8 cellular contexts compared by ENCODE assay signal in the genomic region with DNA sequence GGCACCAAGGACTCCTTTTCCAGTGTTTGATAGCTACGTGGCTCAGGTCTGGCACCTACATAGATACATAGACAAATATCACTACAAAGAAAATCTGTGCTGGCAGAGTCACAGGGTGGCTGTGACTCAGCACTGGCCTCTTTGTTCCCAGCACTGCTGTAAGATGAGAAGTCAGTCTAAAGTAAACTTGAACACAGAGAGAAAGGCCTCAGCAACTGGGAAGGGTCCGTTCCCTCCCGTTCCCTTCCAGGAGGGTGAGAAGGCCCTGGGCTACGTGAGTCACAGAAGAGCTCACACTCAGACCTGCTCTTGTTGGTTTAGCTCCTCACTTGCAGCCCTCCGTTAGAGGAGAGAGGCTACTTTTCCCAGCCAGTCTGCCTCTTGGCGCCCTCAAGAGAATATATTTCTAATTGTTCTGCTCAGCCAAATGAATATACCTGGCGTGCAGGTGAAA. TPM values are rescaled to one million over a fixed set of nuclear protein-coding genes. Genes with fewer than 3 reads are reported as not detected.
DNase-seq lines count a peak whose midpoint lies in the region; ATAC-seq and TF ChIP-seq lines count a peak whose summit lies in the region.

No MANE protein-coding gene starts in this region.

- H3K27ac ChIP-seq in right lobe of liver = peak overlapping the region in 1 of 3 donors; percentile 33
- H3K27ac ChIP-seq in aorta (ENCODE audit: low read depth in 1 of 2, low read length in 2 of 2) = peak overlapping the region; percentile 92 to 100
- H3K27ac ChIP-seq in CD8-positive, alpha-beta T cell (ENCODE audit: low read depth, low read length) = no peak overlapping the region

- H3K9me3 ChIP-seq in right lobe of liver = no peaks in the 10 kb centered on the region
- no peaks in the 10 kb centered on the region for H3K9me3 ChIP-seq in aorta (ENCODE audit: control insufficient read depth, low read length)
- no peaks in the 10 kb centered on the region for H3K9me3 ChIP-seq in CD8-positive, alpha-beta T cell (ENCODE audit: low read length)

- peaks cover 88% of the 10 kb centered on the region for H3K36me3 Mint-ChIP-seq in MCF 10A (ENCODE audit: insufficient read depth, unreplicated experiment)
- peaks cover 7% of the 10 kb centered on the region for H3K36me3 Mint-ChIP-seq in CD8-positive, alpha-beta T cell

- H3K4me1 ChIP-seq in right lobe of liver (peaks cover 0 to 15% (median 0%) of the 10 kb centered on the region in 4 donors), aorta (ENCODE audit: control insufficient read depth in 1 of 2, insufficient read depth in 2 of 2, low read length in 2 of 2) (peaks cover 16 to 30% of the 10 kb centered on the region in 2 donors)
- H3K4me1 ChIP-seq in CD8-positive, alpha-beta T cell (ENCODE audit: insufficient read depth, low read length) = no peaks in the 10 kb centered on the region

- BruUV-seq in MCF 10A (replicated peaks; lab: Mats Ljungman, UMichigan) = no TSS peak

- ATAC-seq in right lobe of liver = peak; percentile 34 to 84 (median 66)
- peak; percentile 86 for ATAC-seq in aorta (ENCODE audit: low FRiP score)
- no peak for ATAC-seq in GM21737 (IDR thresholded peaks at IDR 0.05; ENCODE audit: unreplicated experiment)
- ATAC-seq in GM21515 (IDR thresholded peaks at IDR 0.05; ENCODE audit: unreplicated experiment) = no peak
- ATAC-seq in CD8-positive, alpha-beta T cell = no peak

- no peak overlapping the region for H3K4me3 ChIP-seq in right lobe of liver
- no peak overlapping the region for H3K4me3 ChIP-seq in aorta (ENCODE audit: low read length in 2 of 2)
- H3K4me3 ChIP-seq in CD8-positive, alpha-beta T cell (ENCODE audit: low read depth, low read length) = no peak overlapping the region

- peak overlapping the region; percentile 92 for H3K27ac Mint-ChIP-seq in MCF 10A (ENCODE audit: low read depth, unreplicated experiment)
- no peak overlapping the region for H3K27ac Mint-ChIP-seq in CD8-positive, alpha-beta T cell

- H3K36me3 ChIP-seq in right lobe of liver (peaks cover 0 to 13% (median 6%) of the 10 kb centered on the region in 4 donors), aorta (ENCODE audit: control insufficient read depth in 1 of 2, insufficient read depth in 2 of 2, low read length in 1 of 2) (peaks cover 0 to 5% of the 10 kb centered on the region in 2 donors)
- no peaks in the 10 kb centered on the region for H3K36me3 ChIP-seq in CD8-positive, alpha-beta T cell (ENCODE audit: insufficient read depth, low read length)

- intact Hi-C loops in MCF 10A (cut with micrococcal nuclease) = loop anchor here (1.0 kb wide), 1 partner anchor 19 kb away; no protein-coding TSS in a partner anchor
- intact Hi-C loops in right lobe of liver (cut with DNase I) = no loop called here
- intact Hi-C loops in aorta (cut with DNase I) = no loop called here
- intact Hi-C loops in CD8-positive, alpha-beta T cell (cut with DNase I, micrococcal nuclease) = loop anchor here in 1 of 2 experiments (5.0 kb wide), 1 partner anchor 38 kb away; no protein-coding TSS in a partner anchor

- H3K27me3 Mint-ChIP-seq in MCF 10A (ENCODE audit: insufficient read depth, unreplicated experiment) = no peaks in the 10 kb centered on the region
- no peaks in the 10 kb centered on the region for H3K27me3 Mint-ChIP-seq in CD8-positive, alpha-beta T cell (ENCODE audit: low read depth)

- CTCF ChIA-PET in MCF 10A (lab: Yijun Ruan, JAX) = interaction anchor here (0.6 to 4.8 kb wide), 10 partner anchors 10 to 88 kb away, joined by 3 to 38 read pairs (median 6); a partner anchor contains a TSS
- CTCF ChIA-PET in CD8-positive, alpha-beta T cell (lab: Charles Lee) = interaction anchor here (1.4 to 5.9 kb wide), 2 partner anchors 14 to 133 kb away, joined by 4 to 30 read pairs; no protein-coding TSS in a partner anchor

- no peak for TF ChIP-seq CTCF in MCF 10A (IDR thresholded peaks at IDR 0.05; ENCODE audit: unreplicated experiment)
- TF ChIP-seq CTCF in right lobe of liver (IDR thresholded peaks at IDR 0.05) = no peak
- no peak for TF ChIP-seq CTCF in CD8-positive, alpha-beta T cell (IDR thresholded peaks at IDR 0.05)

- DNase-seq in DMS153 treated with DMSO at 0.1 percent for 48 hours (lab: John Stamatoyannopoulos, UW; ENCODE audit: unreplicated experiment) (peak; percentile 47), NCI-H1930 (lab: John Stamatoyannopoulos, UW) (peak; percentile 57 to 80), MCF 10A (ENCODE audit: unreplicated experiment) (peak; percentile 99), right lobe of liver (peak in 1 of 3 donors; percentile 32), aorta (peak; percentile 83)
- DNase-seq in CD8-positive, alpha-beta T cell = no peak

- peak overlapping the region; percentile 64 for H3K4me3 Mint-ChIP-seq in MCF 10A (ENCODE audit: unreplicated experiment)
- no peak overlapping the region for H3K4me3 Mint-ChIP-seq in CD8-positive, alpha-beta T cell

- 73% methylated on average over 3 of the region's 7 CpGs for WGBS in right lobe of liver (ENCODE audit: insufficient coverage, low coverage, low lambda C conversion rate, missing lambda C conversion rate)
- WGBS in aorta, 2 donors = 8 to 13% methylated on average over 7 of the region's 7 CpGs

- POLR2A ChIA-PET in MCF 10A (lab: Yijun Ruan, JAX) = interaction anchor here (0.6 to 10.1 kb wide), 20 partner anchors 11 to 685 kb away, joined by 3 to 461 read pairs (median 6); a partner anchor contains a TSS
- POLR2A ChIA-PET in CD8-positive, alpha-beta T cell (lab: Charles Lee) = no interaction called here

- H3K4me1 Mint-ChIP-seq in MCF 10A (ENCODE audit: insufficient read depth, unreplicated experiment) = peaks cover 67% of the 10 kb centered on the region
- no peaks in the 10 kb centered on the region for H3K4me1 Mint-ChIP-seq in CD8-positive, alpha-beta T cell (ENCODE audit: low read depth)

- H3K27me3 ChIP-seq in right lobe of liver (no peaks in the 10 kb centered on the region), aorta (ENCODE audit: control insufficient read depth in 1 of 2, insufficient read depth in 2 of 2, low read length in 1 of 2) (no peaks in the 10 kb centered on the region)
- H3K27me3 ChIP-seq in CD8-positive, alpha-beta T cell (ENCODE audit: insufficient read depth, low read length) = no peaks in the 10 kb centered on the region

- no peak for TF ChIP-seq POLR2A in right lobe of liver (IDR thresholded peaks at IDR 0.05)

- H3K9me3 Mint-ChIP-seq in MCF 10A (ENCODE audit: unreplicated experiment) = no peaks in the 10 kb centered on the region
- no peaks in the 10 kb centered on the region for H3K9me3 Mint-ChIP-seq in CD8-positive, alpha-beta T cell

RNA-seq across cellular contexts. Expression of a gene that starts 23.1 kb away (rescaled TPM):
- total RNA-seq in MCF 10A (2022) (3,317 and 3,451 TPM in 2 replicates), right lobe of liver (100 to 1,000 TPM in 3 of 6 experiments, 10 to 100 TPM in 3; 62.2 to 419 (median 178) TPM), aorta (100 to 1,000 TPM; 699 to 767 TPM)
- 1,000 to 10,000 TPM in 1 of 2 donors, 100 to 1,000 TPM in 1; 827 to 1,029 TPM for polyA plus RNA-seq in aorta
- total RNA-seq in CD8-positive, alpha-beta T cell = 10 to 100 TPM; 25.8 to 31.7 TPM

Comparison
In these comparisons a context has a peak if more than half of its experiments do, and no peak if none do; other contexts are left out.
1. DNase-seq: peak in DMS153 treated with DMSO at 0.1 percent for 48 hours (single experiment), NCI-H1930 (2 of 2), MCF 10A (single experiment) and aorta (2 of 2); none in CD8-positive, alpha-beta T cell (0 of 7).
2. ATAC-seq: peak in right lobe of liver (4 of 4) and aorta (single experiment); none in GM21737 (single experiment), GM21515 (single experiment) and CD8-positive, alpha-beta T cell (single experiment).